In the genomic region with DNA sequence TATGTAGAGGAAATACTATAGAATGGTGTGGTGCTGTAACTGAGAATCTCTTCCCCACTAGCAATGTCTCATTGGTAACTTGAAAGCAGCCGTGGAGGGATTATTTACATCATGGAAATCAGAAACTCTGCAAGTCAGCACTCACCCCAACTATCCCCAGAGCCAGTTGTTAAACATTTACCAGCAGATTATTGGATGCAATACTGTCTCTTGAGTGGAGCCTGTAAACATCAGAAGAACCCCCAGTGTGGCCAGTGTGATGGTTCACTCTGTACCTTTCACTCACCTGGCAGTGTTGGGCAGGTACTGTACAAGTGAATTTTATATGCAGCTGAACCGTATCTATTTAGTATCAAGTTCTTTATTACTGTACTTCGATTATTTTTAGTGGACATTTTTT, we compare ENCODE assay signal across 22 cellular contexts.
"Had no signal": no experiment of that assay in that cellular context is flagged by ENCODE, and none has a peak within 500 bp of the region (broad histone marks: within the 10 kb centered on the region; RNA-seq: fewer than 3 reads in every experiment).

No MANE protein-coding gene starts in this region.

- H3K27ac ChIP-seq: tibial artery had no signal

- ATAC-seq: effector memory CD8-positive, alpha-beta T cell; left ventricle myocardium superior; natural killer cell treated with Interleukin-12 subunit alpha and Interleukin-12 subunit beta and Interleukin-15 and Interleukin-18, amount 100 ng/mL, for 72 hours; stimulated activated naive CD8-positive, alpha-beta T cell treated with anti-CD3 and anti-CD28 coated beads, Interleukin-15, Interleukin-2, amounts not matched to agents 100 U/mL and 50 U/mL, for 24 hours had no signal

- H3K4me3 Mint-ChIP-seq: activated B cell treated with CpG ODN at 0.5 μM for 24 hours; activated CD4-positive, alpha-beta memory T cell treated with anti-CD3 and anti-CD28 coated beads, Interleukin-2, amount 10 ng/mL, durations not matched to agents 7 days and 5 days; activated naive CD8-positive, alpha-beta T cell treated with anti-CD3 and anti-CD28 coated beads, Interleukin-2, amount 10 ng/mL, durations not matched to agents 7 days and 5 days; effector memory CD8-positive, alpha-beta T cell; natural killer cell treated with Interleukin-12 subunit alpha and Interleukin-12 subunit beta and Interleukin-15 and Interleukin-18, amount 100 ng/mL, for 72 hours had no signal

- DNase-seq: activated B cell treated with CpG ODN at 0.5 μM for 24 hours; activated CD4-positive, alpha-beta memory T cell treated with anti-CD3 and anti-CD28 coated beads, Interleukin-2, amount 10 ng/mL, durations not matched to agents 7 days and 5 days; activated CD4-positive, alpha-beta T cell treated with anti-CD3 and anti-CD28 coated beads for 4 hours; activated naive CD4-positive, alpha-beta T cell treated with Interleukin-2 at 50 U/mL for 16 hours; activated naive CD8-positive, alpha-beta T cell treated with anti-CD3 and anti-CD28 coated beads, Interleukin-2, amount 10 ng/mL, durations not matched to agents 7 days and 5 days; activated T-cell treated with anti-CD3 and anti-CD28 coated beads, Interleukin-2, amount 50 U/mL, for 1 hour; amygdala; effector memory CD8-positive, alpha-beta T cell; foreskin fibroblast; hypothalamus; islet precursor cell; left ventricle myocardium superior; mesenchymal stem cell; nucleus accumbens; posterior cingulate gyrus; stimulated activated naive CD8-positive, alpha-beta T cell treated with anti-CD3 and anti-CD28 coated beads, Interleukin-15, Interleukin-2, amounts not matched to agents 100 U/mL and 50 U/mL, for 24 hours; substantia nigra; T-helper 1 cell; T-helper 9 cell; tibial artery had no signal

- H3K36me3 ChIP-seq: tibial artery had no signal

- H3K27me3 ChIP-seq: tibial artery had no signal

- H3K36me3 Mint-ChIP-seq: activated naive CD8-positive, alpha-beta T cell treated with anti-CD3 and anti-CD28 coated beads, Interleukin-2, amount 10 ng/mL, durations not matched to agents 7 days and 5 days; natural killer cell treated with Interleukin-12 subunit alpha and Interleukin-12 subunit beta and Interleukin-15 and Interleukin-18, amount 100 ng/mL, for 72 hours had no signal

- H3K4me3 ChIP-seq: tibial artery had no signal

- H3K4me1 ChIP-seq: tibial artery had no signal

- H3K27ac Mint-ChIP-seq: activated B cell treated with CpG ODN at 0.5 μM for 24 hours; activated CD4-positive, alpha-beta memory T cell treated with anti-CD3 and anti-CD28 coated beads, Interleukin-2, amount 10 ng/mL, durations not matched to agents 7 days and 5 days; activated naive CD8-positive, alpha-beta T cell treated with anti-CD3 and anti-CD28 coated beads, Interleukin-2, amount 10 ng/mL, durations not matched to agents 7 days and 5 days; activated T-helper 2 cell treated with anti-CD3 and anti-CD28 coated beads, Interferon-gamma antibody, Interleukin-2, Interleukin-4, amounts not matched to agents 10 μg/mL and 5 μg/mL and 100 μg/mL, durations not matched to agents 14 hours and 24 hours and 36 hours; effector memory CD8-positive, alpha-beta T cell; natural killer cell treated with Interleukin-12 subunit alpha and Interleukin-12 subunit beta and Interleukin-15 and Interleukin-18, amount 100 ng/mL, for 72 hours had no signal

- H3K9me3 ChIP-seq: tibial artery had no signal

- H3K27me3 Mint-ChIP-seq: activated B cell treated with CpG ODN at 0.5 μM for 24 hours; activated CD4-positive, alpha-beta memory T cell treated with anti-CD3 and anti-CD28 coated beads, Interleukin-2, amount 10 ng/mL, durations not matched to agents 7 days and 5 days; activated naive CD8-positive, alpha-beta T cell treated with anti-CD3 and anti-CD28 coated beads, Interleukin-2, amount 10 ng/mL, durations not matched to agents 7 days and 5 days; effector memory CD8-positive, alpha-beta T cell; natural killer cell treated with Interleukin-12 subunit alpha and Interleukin-12 subunit beta and Interleukin-15 and Interleukin-18, amount 100 ng/mL, for 72 hours had no signal

- H3K4me1 Mint-ChIP-seq: activated B cell treated with CpG ODN at 0.5 μM for 24 hours; activated CD4-positive, alpha-beta memory T cell treated with anti-CD3 and anti-CD28 coated beads, Interleukin-2, amount 10 ng/mL, durations not matched to agents 7 days and 5 days; activated naive CD8-positive, alpha-beta T cell treated with anti-CD3 and anti-CD28 coated beads, Interleukin-2, amount 10 ng/mL, durations not matched to agents 7 days and 5 days had no signal
